ENCODE assay signal across 39 cellular contexts in the genomic region with DNA sequence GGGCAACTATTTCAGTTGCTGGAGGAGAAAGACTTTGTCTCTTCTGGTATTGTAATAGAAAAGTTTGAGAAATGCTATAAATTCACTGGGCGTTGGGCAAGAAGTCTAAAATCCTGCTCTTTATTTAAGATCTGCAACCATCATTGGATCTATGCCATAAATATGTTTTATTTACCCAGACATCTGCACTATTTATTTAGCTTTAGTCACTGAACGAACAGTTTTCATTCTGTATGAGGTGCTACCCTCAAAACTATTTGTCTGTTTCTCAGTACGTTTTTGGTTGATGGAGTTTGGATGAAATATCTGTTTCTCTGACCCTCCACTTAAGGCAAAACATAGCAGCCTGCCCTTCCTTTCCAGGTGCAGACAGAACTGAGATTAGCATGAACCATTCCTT.
"Had no signal": no experiment of that assay in that cellular context is flagged by ENCODE, and none has a peak within 500 bp of the region (broad histone marks: within the 10 kb centered on the region; RNA-seq: fewer than 3 reads in every experiment).

No MANE protein-coding gene starts in this region.

- DNase-seq: activated effector memory CD4-positive, alpha-beta T cell treated with anti-CD3 and anti-CD28 coated beads, Interleukin-2, amount 50 U/mL, for 16 hours; activated effector memory CD4-positive, alpha-beta T cell treated with Interleukin-2 at 50 U/mL for 16 hours; activated gamma-delta T cell; activated gamma-delta T cell treated with Interleukin-2 at 50 U/mL for 16 hours; activated naive CD4-positive, alpha-beta T cell; activated naive CD4-positive, alpha-beta T cell treated with anti-CD3 and anti-CD28 coated beads for 36 hours; activated naive CD4-positive, alpha-beta T cell treated with anti-CD3 and anti-CD28 coated beads, Interleukin-2, amount 10 ng/mL, durations not matched to agents 7 days and 5 days; activated naive CD4-positive, alpha-beta T cell treated with anti-CD3 and anti-CD28 coated beads, Interleukin-2, amount 50 U/mL, for 16 hours; activated naive CD4-positive, alpha-beta T cell treated with Interleukin-2 at 50 U/mL for 16 hours; activated naive CD8-positive, alpha-beta T cell treated with anti-CD3 and anti-CD28 coated beads for 36 hours; activated naive CD8-positive, alpha-beta T cell treated with anti-CD3 and anti-CD28 coated beads, Interleukin-2, amount 10 ng/mL, durations not matched to agents 7 days and 5 days; activated naive CD8-positive, alpha-beta T cell treated with anti-CD3 and anti-CD28 coated beads, Interleukin-2, amount 50 U/mL, for 24 hours; activated T-cell treated with anti-CD3 and anti-CD28 coated beads, Interleukin-2, amount 50 U/mL, for 24 hours; activated T-cell treated with anti-CD3 and anti-CD28 coated beads, Interleukin-2, amount 50 U/mL, for 4 hours; activated T-cell treated with anti-CD3 and anti-CD28 coated beads, Interleukin-2, amount 50 U/mL, for 48 hours; activated T-cell treated with anti-CD3 and anti-CD28 coated beads, Interleukin-2, amount 50 U/mL, for 72 hours; adrenal gland; amniotic stem cell; amygdala; anterior cingulate cortex; aorta; body of pancreas; brain microvascular endothelial cell; central memory CD4-positive, alpha-beta T cell; cerebellar nuclear complex had no signal

- H3K36me3 ChIP-seq: adrenal gland, ascending aorta, brain microvascular endothelial cell, breast epithelium, cardiac muscle cell had no signal

- H3K36me3 Mint-ChIP-seq: activated naive CD4-positive, alpha-beta T cell treated with anti-CD3 and anti-CD28 coated beads, Interleukin-2, amount 10 ng/mL, durations not matched to agents 7 days and 5 days; activated naive CD4-positive, alpha-beta T cell treated with anti-CD3 and anti-CD28 coated beads, Interleukin-2, amount 50 U/mL, for 24 hours; activated naive CD8-positive, alpha-beta T cell; activated naive CD8-positive, alpha-beta T cell treated with anti-CD3 and anti-CD28 coated beads for 36 hours; activated naive CD8-positive, alpha-beta T cell treated with anti-CD3 and anti-CD28 coated beads, Interleukin-2, amount 10 ng/mL, durations not matched to agents 7 days and 5 days had no signal

- H3K27me3 Mint-ChIP-seq: activated naive CD4-positive, alpha-beta T cell treated with anti-CD3 and anti-CD28 coated beads, Interleukin-2, amount 10 ng/mL, durations not matched to agents 7 days and 5 days; activated naive CD8-positive, alpha-beta T cell; brain had no signal

- ATAC-seq: activated naive CD4-positive, alpha-beta T cell treated with anti-CD3 and anti-CD28 coated beads, Interleukin-2, amount 50 U/mL, for 72 hours; activated naive CD8-positive, alpha-beta T cell treated with anti-CD3 and anti-CD28 coated beads, Interleukin-2, amount 50 U/mL, for 24 hours; activated T-cell treated with anti-CD3 and anti-CD28 coated beads, Interleukin-2, amount 50 U/mL, for 4 hours; activated T-cell treated with anti-CD3 and anti-CD28 coated beads, Interleukin-2, amount 50 U/mL, for 72 hours; activated T-helper 17 cell treated with anti-CD3 and anti-CD28 coated beads, Interleukin-2, amount 50 U/mL, for 72 hours; body of pancreas had no signal

- H3K4me3 Mint-ChIP-seq: activated naive CD4-positive, alpha-beta T cell treated with anti-CD3 and anti-CD28 coated beads for 36 hours; activated naive CD4-positive, alpha-beta T cell treated with anti-CD3 and anti-CD28 coated beads, Interleukin-2, amount 10 ng/mL, durations not matched to agents 7 days and 5 days; activated naive CD4-positive, alpha-beta T cell treated with anti-CD3 and anti-CD28 coated beads, Interleukin-2, amount 50 U/mL, for 24 hours; activated naive CD8-positive, alpha-beta T cell; activated naive CD8-positive, alpha-beta T cell treated with anti-CD3 and anti-CD28 coated beads for 36 hours; activated naive CD8-positive, alpha-beta T cell treated with anti-CD3 and anti-CD28 coated beads, Interleukin-2, amount 10 ng/mL, durations not matched to agents 7 days and 5 days; activated naive CD8-positive, alpha-beta T cell treated with anti-CD3 and anti-CD28 coated beads, Interleukin-2, amount 50 U/mL, for 24 hours; activated T-cell treated with anti-CD3 and anti-CD28 coated beads, Interleukin-2, amount 50 U/mL, for 24 hours; activated T-cell treated with anti-CD3 and anti-CD28 coated beads, Interleukin-2, amount 50 U/mL, for 4 hours; activated T-cell treated with anti-CD3 and anti-CD28 coated beads, Interleukin-2, amount 50 U/mL, for 72 hours; activated T-helper 1 cell treated with anti-CD3 and anti-CD28 coated beads, Interleukin-12 subunit alpha, Interleukin-12 subunit beta, Interleukin-2, Interleukin-4 antibody, amounts not matched to agents 30 ng/mL and 10 ng/mL and 1 ng/mL, durations not matched to agents 14 hours and 24 hours and 36 hours; activated T-helper 17 cell treated with anti-CD3 and anti-CD28 coated beads, Interleukin-2, amount 50 U/mL, for 72 hours; brain; central memory CD8-positive, alpha-beta T cell had no signal

- H3K4me1 Mint-ChIP-seq: activated naive CD4-positive, alpha-beta T cell treated with anti-CD3 and anti-CD28 coated beads, Interleukin-2, amount 10 ng/mL, durations not matched to agents 7 days and 5 days; activated naive CD4-positive, alpha-beta T cell treated with anti-CD3 and anti-CD28 coated beads, Interleukin-2, amount 50 U/mL, for 24 hours; activated naive CD8-positive, alpha-beta T cell treated with anti-CD3 and anti-CD28 coated beads for 36 hours; activated naive CD8-positive, alpha-beta T cell treated with anti-CD3 and anti-CD28 coated beads, Interleukin-2, amount 10 ng/mL, durations not matched to agents 7 days and 5 days; activated naive CD8-positive, alpha-beta T cell treated with anti-CD3 and anti-CD28 coated beads, Interleukin-2, amount 50 U/mL, for 24 hours; activated T-helper 17 cell treated with anti-CD3 and anti-CD28 coated beads, Interleukin-2, amount 50 U/mL, for 72 hours; brain; central memory CD8-positive, alpha-beta T cell had no signal

- H3K4me1 ChIP-seq: adrenal gland, ascending aorta, body of pancreas, breast epithelium had no signal

- H3K4me3 ChIP-seq: adrenal gland, ascending aorta, body of pancreas, breast epithelium, cardiac muscle cell had no signal

- H3K27me3 ChIP-seq: adrenal gland, ascending aorta, body of pancreas, brain microvascular endothelial cell, breast epithelium, cardiac muscle cell had no signal

- FAIRE-seq: astrocyte, bronchial epithelial cell, colon had no signal

- H3K27ac ChIP-seq: adrenal gland, ascending aorta, body of pancreas, brain microvascular endothelial cell, breast epithelium, cardiac muscle cell had no signal

- H3K27ac Mint-ChIP-seq: activated naive CD4-positive, alpha-beta T cell treated with anti-CD3 and anti-CD28 coated beads for 36 hours; activated naive CD4-positive, alpha-beta T cell treated with anti-CD3 and anti-CD28 coated beads, Interleukin-2, amount 10 ng/mL, durations not matched to agents 7 days and 5 days; activated naive CD4-positive, alpha-beta T cell treated with anti-CD3 and anti-CD28 coated beads, Interleukin-2, amount 50 U/mL, for 24 hours; activated naive CD4-positive, alpha-beta T cell treated with anti-CD3 and anti-CD28 coated beads, Interleukin-2, amount 50 U/mL, for 72 hours; activated naive CD8-positive, alpha-beta T cell; activated naive CD8-positive, alpha-beta T cell treated with anti-CD3 and anti-CD28 coated beads for 36 hours; activated naive CD8-positive, alpha-beta T cell treated with anti-CD3 and anti-CD28 coated beads, Interleukin-2, amount 10 ng/mL, durations not matched to agents 7 days and 5 days; activated naive CD8-positive, alpha-beta T cell treated with anti-CD3 and anti-CD28 coated beads, Interleukin-2, amount 50 U/mL, for 24 hours; activated T-cell treated with anti-CD3 and anti-CD28 coated beads, Interleukin-2, amount 50 U/mL, for 24 hours; activated T-cell treated with anti-CD3 and anti-CD28 coated beads, Interleukin-2, amount 50 U/mL, for 72 hours; activated T-helper 1 cell treated with anti-CD3 and anti-CD28 coated beads, Interleukin-12 subunit alpha, Interleukin-12 subunit beta, Interleukin-2, Interleukin-4 antibody, amounts not matched to agents 30 ng/mL and 10 ng/mL and 1 ng/mL, durations not matched to agents 14 hours and 24 hours and 36 hours; activated T-helper 17 cell treated with anti-CD3 and anti-CD28 coated beads, Interleukin-2, amount 50 U/mL, for 72 hours; activated T-helper 2 cell treated with anti-CD3 and anti-CD28 coated beads, Interferon-gamma antibody, Interleukin-2, Interleukin-4, amounts not matched to agents 10 μg/mL and 5 μg/mL and 100 μg/mL, durations not matched to agents 14 hours and 24 hours and 36 hours; brain had no signal
